1 cellular context compared by ENCODE assay signal in genomic region chr4:87961993-87962791, GRCh38.
A peak's percentile ranks its signal among the peaks of the same experiment; 100 is the strongest.
TF ChIP-seq lines count a peak whose summit lies in the region.

No MANE protein-coding gene starts in this region.

TF ChIP-seq in K562, 482 proteins besides CTCF, POLR2A, EP300 and RAD21 (continued from another document):
- no peak for TF ChIP-seq E4F1 (CRISPR knock-in tag; IDR thresholded peaks at IDR 0.05; ENCODE audit: borderline replicate concordance)
- no peak for TF ChIP-seq ASH1L (IDR thresholded peaks at IDR 0.05; ENCODE audit: borderline replicate concordance, low read depth, partially characterized antibody)
- 0 out of 2 replicates have a peak, but pooled peaks have one; percentile 34 for TF ChIP-seq SMARCC2 (IDR thresholded peaks at IDR 0.05; ENCODE audit: low read depth)
- no peak for TF ChIP-seq PHF8 (IDR thresholded peaks at IDR 0.05; ENCODE audit: borderline replicate concordance, low read length)
- TF ChIP-seq BACH1 (tag; IDR thresholded peaks at IDR 0.05): no peak
- no peak for TF ChIP-seq ZBTB43 (CRISPR knock-in tag; IDR thresholded peaks at IDR 0.05)
- TF ChIP-seq PCBP1 (IDR thresholded peaks at IDR 0.05; ENCODE audit: low read depth, low read length, poor library complexity, severe bottlenecking): no peak
- TF ChIP-seq BRF2 (IDR thresholded peaks at IDR 0.05; ENCODE audit: borderline replicate concordance, insufficient read depth, insufficient read length): no peak
- TF ChIP-seq ZNF121 (CRISPR knock-in tag; conservative IDR thresholded peaks at IDR 0.05): no peak
- TF ChIP-seq ARNT (IDR thresholded peaks at IDR 0.05): no peak
- no peak for TF ChIP-seq KLF1 (tag; IDR thresholded peaks at IDR 0.05)
- TF ChIP-seq MAFG (tag; conservative IDR thresholded peaks at IDR 0.05): peak; percentile 72
- no peak for TF ChIP-seq MBD2 (IDR thresholded peaks at IDR 0.05; ENCODE audit: borderline replicate concordance, low read depth)
